In the genomic region with DNA sequence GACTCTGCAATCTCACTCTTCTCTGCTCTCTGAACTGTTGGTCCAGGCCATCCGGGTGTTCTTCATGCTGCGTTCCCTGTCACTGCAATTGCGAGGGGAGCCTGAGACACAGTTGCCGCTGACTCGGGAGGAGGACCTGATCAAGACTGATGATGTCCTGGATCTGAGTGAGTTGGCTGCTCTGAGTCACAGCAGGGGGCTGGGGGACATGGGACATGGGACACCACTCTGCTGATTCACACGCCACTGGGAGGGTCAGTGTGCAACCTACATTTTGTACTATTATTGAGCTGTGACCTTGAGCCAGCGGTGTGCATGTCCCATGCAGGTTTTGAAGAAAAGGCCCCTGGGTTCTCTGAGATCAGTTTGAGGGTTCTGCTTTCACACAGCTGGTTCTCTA, we compare ENCODE assay signal across 18 cellular contexts.
"Had no signal": no experiment of that assay in that cellular context is flagged by ENCODE, and none has a peak within 500 bp of the region (broad histone marks: within the 10 kb centered on the region; RNA-seq: fewer than 3 reads in every experiment).

No MANE protein-coding gene starts in this region.

- DNase-seq: activated CD4-positive, alpha-beta T cell treated with anti-CD3 and anti-CD28 coated beads, Interleukin-2, amount 50 U/mL, for 48 hours; activated CD8-positive, alpha-beta memory T cell treated with anti-CD3 and anti-CD28 coated beads, Interleukin-2, amount 10 ng/mL, durations not matched to agents 7 days and 5 days; activated naive CD4-positive, alpha-beta T cell treated with anti-CD3 and anti-CD28 coated beads, Interleukin-2, amount 50 U/mL, for 16 hours; cerebellar nuclear complex; effector CD4-positive, alpha-beta T cell; head of caudate nucleus; lower lobe of right lung; nucleus accumbens; posterior cingulate gyrus; retina; stimulated activated CD4-positive, alpha-beta T cell treated with anti-CD3 and anti-CD28 coated beads, Interleukin-2, amount 100 ng/mL, for 24 hours; stimulated activated naive CD8-positive, alpha-beta T cell treated with anti-CD3 and anti-CD28 coated beads, Interleukin-15, amount 100 ng/mL, for 72 hours had no signal

- H3K27ac Mint-ChIP-seq: activated CD8-positive, alpha-beta memory T cell treated with anti-CD3 and anti-CD28 coated beads, Interleukin-2, amount 10 ng/mL, durations not matched to agents 7 days and 5 days; stimulated activated naive CD8-positive, alpha-beta T cell treated with anti-CD3 and anti-CD28 coated beads, Interleukin-15, amount 100 ng/mL, for 72 hours; type B pancreatic cell had no signal

- ATAC-seq: activated CD4-positive, CD25-positive, alpha-beta regulatory T cell treated with anti-CD3 and anti-CD28 coated beads, Interleukin-2, amount 50 U/mL, for 24 hours; activated CD8-positive, alpha-beta memory T cell treated with anti-CD3 and anti-CD28 coated beads, Interleukin-2, amount 10 ng/mL, durations not matched to agents 7 days and 5 days; esophagus mucosa; gastrocnemius medialis; lower lobe of right lung; stimulated activated naive CD8-positive, alpha-beta T cell treated with anti-CD3 and anti-CD28 coated beads, Interleukin-15, amount 100 ng/mL, for 72 hours had no signal

- H3K27ac ChIP-seq: gastrocnemius medialis, suprapubic skin had no signal

- H3K4me3 ChIP-seq: gastrocnemius medialis, lower lobe of right lung, suprapubic skin had no signal

- H3K9me3 Mint-ChIP-seq: nephron; stimulated activated naive CD8-positive, alpha-beta T cell treated with anti-CD3 and anti-CD28 coated beads, Interleukin-15, amount 100 ng/mL, for 72 hours; type B pancreatic cell had no signal

- H3K9me3 ChIP-seq: gastrocnemius medialis, lower lobe of right lung, suprapubic skin had no signal

- H3K27me3 ChIP-seq: gastrocnemius medialis, suprapubic skin had no signal
